In the genomic region with DNA sequence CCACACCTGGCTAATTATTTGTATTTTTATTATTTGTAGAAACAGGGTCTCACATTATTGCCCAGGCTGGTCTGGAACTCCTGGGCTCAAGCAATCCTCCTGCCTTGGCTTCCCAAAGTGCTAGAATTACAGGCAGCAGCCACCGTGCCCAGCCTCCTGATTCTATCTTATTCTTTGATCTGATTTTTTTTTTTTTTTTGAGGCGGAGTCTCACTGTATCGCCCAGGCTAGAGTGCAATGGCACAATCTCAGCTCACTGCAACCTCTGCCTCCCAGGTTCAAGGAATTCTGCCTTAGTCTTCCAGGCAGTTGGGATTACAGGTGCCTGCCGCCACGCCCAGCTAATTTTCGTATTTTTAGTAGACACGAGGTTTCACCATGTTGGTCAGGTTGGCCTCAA, we compare ENCODE assay signal across 13 cellular contexts. TPM values are rescaled to one million over a fixed set of nuclear protein-coding genes. Genes with fewer than 3 reads are reported as not detected.
"Had no signal": no experiment of that assay in that cellular context is flagged by ENCODE, and none has a peak within 500 bp of the region (broad histone marks: within the 10 kb centered on the region; RNA-seq: fewer than 3 reads in every experiment).

No MANE protein-coding gene starts in this region.

RNA-seq across cellular contexts. Expression of gene LITAFD, which starts 6.8 kb away (rescaled TPM):
- total RNA-seq: activated B cell treated with CpG ODN at 0.5 μM for 24 hours; activated CD4-positive, alpha-beta memory T cell treated with anti-CD3 and anti-CD28 coated beads for 36 hours; activated CD4-positive, alpha-beta memory T cell treated with anti-CD3 and anti-CD28 coated beads, Interleukin-2, amount 10 ng/mL, durations not matched to agents 7 days and 5 days; activated CD4-positive, alpha-beta T cell treated with anti-CD3 and anti-CD28 coated beads for 36 hours; activated CD4-positive, alpha-beta T cell treated with anti-CD3 and anti-CD28 coated beads, Interleukin-2, amount 10 ng/mL, durations not matched to agents 24 days and 14 days; activated CD8-positive, alpha-beta memory T cell treated with anti-CD3 and anti-CD28 coated beads for 36 hours; activated CD8-positive, alpha-beta memory T cell treated with anti-CD3 and anti-CD28 coated beads, Interleukin-2, amount 10 ng/mL, durations not matched to agents 7 days and 5 days; activated CD8-positive, alpha-beta T cell treated with anti-CD3 and anti-CD28 coated beads for 36 hours; activated CD8-positive, alpha-beta T cell treated with anti-CD3 and anti-CD28 coated beads, Interleukin-2, amount 10 ng/mL, durations not matched to agents 7 days and 5 days; T-cell; T-helper 1 cell treated with Interleukin-12 subunit alpha and Interleukin-12 subunit beta and Interleukin-4 antibody, amounts not matched to agents 30 ng/mL and 1 ng/mL, for 36 hours; T-helper 2 cell treated with Interferon-gamma antibody and Interleukin-4, amounts not matched to agents 100 ng/mL and 5 ng/mL, for 36 hours; WTC11 had no signal
